27 cellular contexts compared by ENCODE assay signal in genomic region chr3:67804089-67804488, GRCh38.
DNase-seq lines count a peak whose midpoint lies in the region; ATAC-seq and TF ChIP-seq lines count a peak whose summit lies in the region.
"Had no signal": no experiment of that assay in that cellular context is flagged by ENCODE, and none has a peak within 500 bp of the region (broad histone marks: within the 10 kb centered on the region; RNA-seq: fewer than 3 reads in every experiment).

No MANE protein-coding gene starts in this region.

- peak overlapping the region; percentile 22 for H3K27ac Mint-ChIP-seq in stimulated activated naive B cell treated with anti-CD40 and anti-IgM and Interleukin-4, amounts not matched to agents 10 μg/mL and 1 μg/mL and 100 μg/mL, for 72 hours
- H3K27ac Mint-ChIP-seq: activated CD4-positive, alpha-beta memory T cell treated with anti-CD3 and anti-CD28 coated beads, Interleukin-2, amount 10 ng/mL, durations not matched to agents 7 days and 5 days; activated naive CD8-positive, alpha-beta T cell; activated T-helper 2 cell treated with anti-CD3 and anti-CD28 coated beads, Interferon-gamma antibody, Interleukin-2, Interleukin-4, amounts not matched to agents 10 μg/mL and 5 μg/mL and 100 μg/mL, durations not matched to agents 14 hours and 24 hours and 36 hours had no signal

- CTCF ChIA-PET in HEK293T (lab: Yijun Ruan, JAX), result no interaction called here

- TF ChIP-seq POLR2A in Peyer's patch (IDR thresholded peaks at IDR 0.05), result no peak

- no peak overlapping the region for H3K27ac ChIP-seq in brain microvascular endothelial cell
- H3K27ac ChIP-seq in Peyer's patch, result no peak overlapping the region
- H3K27ac ChIP-seq: BLaER1, gastrocnemius medialis, SJSA1 had no signal

- no peaks in the 10 kb centered on the region for H3K9me3 ChIP-seq in Peyer's patch
- H3K9me3 ChIP-seq: gastrocnemius medialis, SJSA1 had no signal

- DNase-seq in HCEC 1CT, result peak; percentile 89
- DNase-seq in brain microvascular endothelial cell, result no peak
- peak; percentile 53 for DNase-seq in iris pigment epithelial cell (ENCODE audit: low read depth)
- DNase-seq in stimulated activated naive B cell treated with anti-CD40 and anti-IgM and Interleukin-4, amounts not matched to agents 10 μg/mL and 1 μg/mL and 100 μg/mL, for 72 hours, result no peak
- DNase-seq in Peyer's patch, result no peak
- no peak for DNase-seq in cerebellar cortex (ENCODE audit: low spot score)
- no peak for DNase-seq in HEK293T (ENCODE audit: extremely low spot score)
- DNase-seq: ACHN; activated CD4-positive, alpha-beta memory T cell treated with anti-CD3 and anti-CD28 coated beads, Interleukin-2, amount 10 ng/mL, durations not matched to agents 7 days and 5 days; activated CD4-positive, CD25-positive, alpha-beta regulatory T cell treated with anti-CD3 and anti-CD28 coated beads, Interleukin-2, amount 50 U/mL, for 72 hours; Caco-2; DND-41; effector CD8-positive, alpha-beta T cell; erythroblast; gastrocnemius medialis; hippocampal formation; KBM-7; NCI-H146; NCI-H510A treated with DMSO at 0.1 percent for 48 hours; NK-92 treated with Interleukin-12 subunit alpha and Interleukin-12 subunit beta, amount 100 ng/mL, for 24 hours; posterior cingulate gyrus; stimulated activated CD8-positive, alpha-beta memory T cell treated with anti-CD3 and anti-CD28 coated beads, Interleukin-4, amount 100 ng/mL, for 48 hours had no signal

- H3K4me3 Mint-ChIP-seq in stimulated activated naive B cell treated with anti-CD40 and anti-IgM and Interleukin-4, amounts not matched to agents 10 μg/mL and 1 μg/mL and 100 μg/mL, for 72 hours, result no peak overlapping the region
- H3K4me3 Mint-ChIP-seq: activated CD4-positive, alpha-beta memory T cell treated with anti-CD3 and anti-CD28 coated beads, Interleukin-2, amount 10 ng/mL, durations not matched to agents 7 days and 5 days; activated naive CD8-positive, alpha-beta T cell; neural crest cell had no signal

- peaks cover 19 to 27% of the 10 kb centered on the region in 2 donors for H3K27me3 Mint-ChIP-seq in stimulated activated naive B cell treated with anti-CD40 and anti-IgM and Interleukin-4, amounts not matched to agents 10 μg/mL and 1 μg/mL and 100 μg/mL, for 72 hours
- H3K27me3 Mint-ChIP-seq: activated CD4-positive, alpha-beta memory T cell treated with anti-CD3 and anti-CD28 coated beads, Interleukin-2, amount 10 ng/mL, durations not matched to agents 7 days and 5 days; activated naive CD8-positive, alpha-beta T cell had no signal

- no peak for ATAC-seq in stimulated activated naive B cell treated with anti-CD40 and anti-IgM and Interleukin-4, amounts not matched to agents 10 μg/mL and 1 μg/mL and 100 μg/mL, for 72 hours (replicated peaks)
- ATAC-seq: gastrocnemius medialis had no signal

- TF ChIP-seq CTCF in brain microvascular endothelial cell (IDR thresholded peaks at IDR 0.05; ENCODE audit: low read depth, low read length, missing control alignments) (peak; percentile 15), Peyer's patch (IDR thresholded peaks at IDR 0.05) (no peak)

- POLR2A ChIA-PET in HEK293T (lab: Yijun Ruan, JAX), result no interaction called here

- H3K4me3 ChIP-seq in brain microvascular endothelial cell (ENCODE audit: low read depth, low read length) (no peak overlapping the region), Peyer's patch (no peak overlapping the region)
- H3K4me3 ChIP-seq: BLaER1, gastrocnemius medialis, SJSA1 had no signal

- no peaks in the 10 kb centered on the region for H3K36me3 ChIP-seq in brain microvascular endothelial cell (replicated peaks)
- no peaks in the 10 kb centered on the region for H3K36me3 ChIP-seq in Peyer's patch
- H3K36me3 ChIP-seq: BLaER1, gastrocnemius medialis, SJSA1 had no signal

- peaks cover 11 to 12% of the 10 kb centered on the region in 2 donors for H3K9me3 Mint-ChIP-seq in stimulated activated naive B cell treated with anti-CD40 and anti-IgM and Interleukin-4, amounts not matched to agents 10 μg/mL and 1 μg/mL and 100 μg/mL, for 72 hours

- peaks cover 0 to 5% of the 10 kb centered on the region in 2 donors for H3K36me3 Mint-ChIP-seq in stimulated activated naive B cell treated with anti-CD40 and anti-IgM and Interleukin-4, amounts not matched to agents 10 μg/mL and 1 μg/mL and 100 μg/mL, for 72 hours

- H3K27me3 ChIP-seq in brain microvascular endothelial cell (replicated peaks), result no peaks in the 10 kb centered on the region
- no peaks in the 10 kb centered on the region for H3K27me3 ChIP-seq in Peyer's patch
- H3K27me3 ChIP-seq: BLaER1, gastrocnemius medialis, SJSA1 had no signal

- H3K4me1 ChIP-seq in Peyer's patch, result no peaks in the 10 kb centered on the region
- H3K4me1 ChIP-seq: BLaER1, Caco-2, gastrocnemius medialis, SJSA1 had no signal

- in situ Hi-C loops in brain microvascular endothelial cell (cut with HindIII; ENCODE audit: low pct_ligation_motif_present, low sequenced_read_pairs), result no loop called here

- no peaks in the 10 kb centered on the region for H3K4me1 Mint-ChIP-seq in stimulated activated naive B cell treated with anti-CD40 and anti-IgM and Interleukin-4, amounts not matched to agents 10 μg/mL and 1 μg/mL and 100 μg/mL, for 72 hours
- H3K4me1 Mint-ChIP-seq: activated CD4-positive, alpha-beta memory T cell treated with anti-CD3 and anti-CD28 coated beads, Interleukin-2, amount 10 ng/mL, durations not matched to agents 7 days and 5 days; neural crest cell had no signal

TF ChIP-seq in HEK293T, 16 proteins besides CTCF, POLR2A, EP300 and RAD21:
- TF ChIP-seq FOXA1 (IDR thresholded peaks at IDR 0.05), result no peak
- no peak for TF ChIP-seq L3MBTL2 (conservative IDR thresholded peaks at IDR 0.05)
- no peak for TF ChIP-seq HDGF (IDR thresholded peaks at IDR 0.05; ENCODE audit: borderline replicate concordance)
- no peak for TF ChIP-seq TARDBP (IDR thresholded peaks at IDR 0.05)
- no peak for TF ChIP-seq FOXK2 (IDR thresholded peaks at IDR 0.05)
- TF ChIP-seq CTBP1 (IDR thresholded peaks at IDR 0.05; ENCODE audit: borderline replicate concordance), result no peak
- TF ChIP-seq FOXM1 (IDR thresholded peaks at IDR 0.05; ENCODE audit: borderline replicate concordance), result no peak
- no peak for TF ChIP-seq SUZ12 (IDR thresholded peaks at IDR 0.05)
- no peak for TF ChIP-seq ARNT (IDR thresholded peaks at IDR 0.05)
- TF ChIP-seq BHLHE40 (IDR thresholded peaks at IDR 0.05; ENCODE audit: borderline replicate concordance), result no peak
- TF ChIP-seq LEF1 (IDR thresholded peaks at IDR 0.05; ENCODE audit: borderline replicate concordance), result no peak
- TF ChIP-seq ZNF384 (IDR thresholded peaks at IDR 0.05), result no peak
- TF ChIP-seq ELF4 (IDR thresholded peaks at IDR 0.05), result no peak
- no peak for TF ChIP-seq SP1 (IDR thresholded peaks at IDR 0.05)
- no peak for TF ChIP-seq PKNOX1 (IDR thresholded peaks at IDR 0.05)
- TF ChIP-seq NFRKB (IDR thresholded peaks at IDR 0.05), result no peak

Comparison
In these comparisons a context has a peak if more than half of its experiments do, and no peak if none do; other contexts are left out.
1. DNase-seq: peak in HCEC 1CT (single experiment) and iris pigment epithelial cell (single experiment); none in brain microvascular endothelial cell (single experiment), stimulated activated naive B cell treated with anti-CD40 and anti-IgM and Interleukin-4, amounts not matched to agents 10 μg/mL and 1 μg/mL and 100 μg/mL, for 72 hours (single experiment), Peyer's patch (0 of 3), cerebellar cortex (single experiment) and HEK293T (single experiment).